10 cellular contexts compared by ENCODE assay signal in genomic region chr9:131255731-131256197, GRCh38. TPM values are rescaled to one million over a fixed set of nuclear protein-coding genes. Genes with fewer than 3 reads are reported as not detected.
DNase-seq lines count a peak whose midpoint lies in the region; ATAC-seq, FAIRE-seq and TF ChIP-seq lines count a peak whose summit lies in the region.
"Had no signal": no experiment of that assay in that cellular context is flagged by ENCODE, and none has a peak within 500 bp of the region (broad histone marks: within the 10 kb centered on the region; RNA-seq: fewer than 3 reads in every experiment).

No MANE protein-coding gene starts in this region.

- CTCF ChIA-PET in A673 (lab: Charles Lee) = interaction anchor here (0.6 to 1.3 kb wide), 3 partner anchors 75 to 117 kb away, joined by 3 to 5 read pairs (median 3); no protein-coding TSS in a partner anchor
- CTCF ChIA-PET in GM12878 (lab: Yijun Ruan, JAX) = interaction anchor here (0.6 to 11.0 kb wide), 6 partner anchors 17 to 78 kb away, joined by 3 to 151 read pairs (median 6); partner anchors contain the start of gene FAM78A

- FAIRE-seq in GM12878 (lab: Jason Lieb, UNC) = peak; percentile 54
- FAIRE-seq in pancreas (lab: Jason Lieb, UNC) = no peak

- ATAC-seq in HG02642 (IDR thresholded peaks at IDR 0.05; ENCODE audit: poor library complexity, unreplicated experiment) (peak; percentile 4), GM12878 (peak; percentile 7), pancreas (no peak), HG03565 (IDR thresholded peaks at IDR 0.05; ENCODE audit: unreplicated experiment) (no peak)

- H2AFZ ChIP-seq in GM12878 (ENCODE audit: control insufficient read depth, low read depth, low read length) = peak overlapping the region; percentile 84

- TF ChIP-seq CTCF in A673 (conservative IDR thresholded peaks at IDR 0.05; ENCODE audit: low read depth, low read length) = no peak
- TF ChIP-seq CTCF in GM12878 (IDR thresholded peaks at IDR 0.05 in 2 of 3, conservative IDR thresholded peaks at IDR 0.05 in 1 of 3; ENCODE audit: control insufficient read depth in 2 of 3, extremely low read depth in 1 of 3, insufficient read depth in 1 of 3, low read depth in 3 of 3, low read length in 3 of 3) = no peak
- no peak for TF ChIP-seq CTCF in tibial artery (IDR thresholded peaks at IDR 0.05)
- no peak for TF ChIP-seq CTCF in pancreas (IDR thresholded peaks at IDR 0.05)

- intact Hi-C loops in A673 (cut with micrococcal nuclease; ENCODE audit: unreplicated experiment) = no loop called here
- intact Hi-C loops in GM12878 (cut with micrococcal nuclease; ENCODE audit: unreplicated experiment) = loop anchor here (1.0 kb wide), 1 partner anchor 18 kb away; no protein-coding TSS in a partner anchor
- intact Hi-C loops in tibial artery (cut with DNase I; ENCODE audit: low total_unique reads) = no loop called here
- intact Hi-C loops in pancreas (cut with DNase I) = no loop called here

- POLR2A ChIA-PET in A673 (lab: Charles Lee; ENCODE audit: low non-redundant PET) = interaction anchor here (0.6 kb wide), 2 partner anchors 20 to 63 kb away, joined by 3 to 4 read pairs; no protein-coding TSS in a partner anchor
- POLR2A ChIA-PET in GM12878 (lab: Charles Lee) = interaction anchor here (0.6 to 13.4 kb wide), 6 partner anchors 8 to 379 kb away, joined by 3 to 267 read pairs (median 3); partner anchors contain the start of gene FAM78A

- in situ Hi-C loops in GM12878 (cut with MboI) = loop anchor here (25.0 kb wide), 2 partner anchors 1418 to 1882 kb away; partner anchors contain the start of genes C9orf78 and USP20

- TF ChIP-seq EP300 in GM12878 (IDR thresholded peaks at IDR 0.05; ENCODE audit: borderline replicate concordance in 1 of 2, control insufficient read depth in 1 of 2, low read depth in 2 of 2, low read length in 2 of 2) = no peak

- H3K27ac ChIP-seq in A673 (ENCODE audit: low read depth, low read length, poor library complexity, severe bottlenecking) = peak overlapping the region; percentile 94
- peak overlapping the region; percentile 98 for H3K27ac ChIP-seq in GM12878 (ENCODE audit: control insufficient read depth, insufficient read depth)
- peak overlapping the region; percentile 51 for H3K27ac ChIP-seq in muscle layer of duodenum (ENCODE audit: low read length)
- H3K27ac ChIP-seq in tibial artery = no peak overlapping the region
- peak overlapping the region in 2 of 4 donors; percentile 33 to 62 for H3K27ac ChIP-seq in pancreas

- peaks cover 43% of the 10 kb centered on the region for H3K4me1 ChIP-seq in A673 (ENCODE audit: insufficient read depth, low read length, poor library complexity, severe bottlenecking)
- peaks cover 48% of the 10 kb centered on the region for H3K4me1 ChIP-seq in GM12878 (ENCODE audit: control insufficient read depth, insufficient read depth, low read length)
- H3K4me1 ChIP-seq in muscle layer of duodenum (ENCODE audit: control insufficient read depth in 1 of 2, insufficient read depth in 2 of 2, low read length in 2 of 2) = peaks cover 4 to 8% of the 10 kb centered on the region in 2 donors
- peaks cover 0 to 6% (median 2%) of the 10 kb centered on the region in 4 donors for H3K4me1 ChIP-seq in tibial artery
- peaks cover 0 to 2% (median 0%) of the 10 kb centered on the region in 3 donors for H3K4me1 ChIP-seq in pancreas
- H3K4me1 ChIP-seq: HAP-1 had no signal

- H3K27me3 ChIP-seq in A673 (replicated peaks; ENCODE audit: insufficient read depth, low read depth, low read length, poor library complexity) = no peaks in the 10 kb centered on the region
- H3K27me3 ChIP-seq in GM12878 (replicated peaks in 1 of 2; ENCODE audit: control insufficient read depth in 2 of 2, insufficient read depth in 2 of 2, low read length in 1 of 2) = no peaks in the 10 kb centered on the region
- H3K27me3 ChIP-seq in muscle layer of duodenum (ENCODE audit: low read depth, low read length) = no peaks in the 10 kb centered on the region
- H3K27me3 ChIP-seq in tibial artery = no peaks in the 10 kb centered on the region
- H3K27me3 ChIP-seq in pancreas = no peaks in the 10 kb centered on the region

- DNase-seq in A673 (ENCODE audit: low spot score) (no peak), GM12878 (ENCODE audit: low read depth, low spot score) (no peak), tibial artery (no peak), pancreas (no peak)
- DNase-seq in stimulated activated CD4-positive, alpha-beta T cell treated with anti-CD3 and anti-CD28 coated beads, Interleukin-4, amount 100 ng/mL, for 1 hour = no peak
- DNase-seq: NCI-H1417 treated with DMSO at 0.1 percent for 48 hours had no signal

- TSS peak; percentile 94 for BruUV-seq in A673 (replicated peaks; lab: Mats Ljungman, UMichigan)
- BruUV-seq in GM12878 (replicated peaks; lab: Mats Ljungman, UMichigan) = TSS peak; percentile 69

- peaks cover 8% of the 10 kb centered on the region for H3K79me2 ChIP-seq in GM12878 (ENCODE audit: control insufficient read depth, insufficient read depth, low read length)

- H3K9ac ChIP-seq in GM12878 (ENCODE audit: control insufficient read depth, insufficient read depth, low read length) = peak overlapping the region; percentile 65

- H3K36me3 ChIP-seq in A673 (ENCODE audit: insufficient read depth, low read length, poor library complexity, severe bottlenecking) (no peaks in the 10 kb centered on the region), GM12878 (ENCODE audit: control insufficient read depth in 2 of 2, insufficient read depth in 2 of 2, low read length in 1 of 2) (peaks cover 14 to 20% of the 10 kb centered on the region in 2 experiments), muscle layer of duodenum (ENCODE audit: control insufficient read depth in 1 of 2, insufficient read depth in 2 of 2, low read length in 2 of 2) (peaks cover under 1 to 3% of the 10 kb centered on the region in 2 donors), tibial artery (peaks cover 0 to 5% (median 4%) of the 10 kb centered on the region in 3 donors), pancreas (no peaks in the 10 kb centered on the region)

- no peaks in the 10 kb centered on the region for H3K9me3 ChIP-seq in A673 (ENCODE audit: low read depth, low read length, poor library complexity, severe bottlenecking)
- no peaks in the 10 kb centered on the region for H3K9me3 ChIP-seq in GM12878 (replicated peaks; ENCODE audit: control insufficient read depth, insufficient read depth, low read length)
- no peaks in the 10 kb centered on the region for H3K9me3 ChIP-seq in muscle layer of duodenum (ENCODE audit: control insufficient read depth in 1 of 2, low read length in 2 of 2)
- H3K9me3 ChIP-seq in tibial artery = no peaks in the 10 kb centered on the region
- no peaks in the 10 kb centered on the region for H3K9me3 ChIP-seq in pancreas
- H3K9me3 ChIP-seq: HAP-1 had no signal

- H4K20me1 ChIP-seq in GM12878 (ENCODE audit: control insufficient read depth, insufficient read depth) = no peaks in the 10 kb centered on the region

- H3K4me3 ChIP-seq in A673 (ENCODE audit: low read depth, low read length, poor library complexity, severe bottlenecking) = no peak overlapping the region
- H3K4me3 ChIP-seq in GM12878 = peak overlapping the region; percentile 29; the same call in 1 of the 2 replicates
- peak overlapping the region in 1 of 2 donors; percentile 39 for H3K4me3 ChIP-seq in muscle layer of duodenum (ENCODE audit: low read depth in 1 of 2, low read length in 2 of 2)
- no peak overlapping the region for H3K4me3 ChIP-seq in tibial artery
- no peak overlapping the region for H3K4me3 ChIP-seq in pancreas
- H3K4me3 ChIP-seq: HAP-1 had no signal

- no peak for TF ChIP-seq RAD21 in GM12878 (IDR thresholded peaks at IDR 0.05; ENCODE audit: insufficient read depth, low read depth, low read length)

- TF ChIP-seq POLR2A in GM12878 (IDR thresholded peaks at IDR 0.05; ENCODE audit: low read depth, low read length) = no peak

- SMC1A ChIA-PET in GM12878 (lab: Charles Lee; ENCODE audit: uncharacterized antibody, unreplicated experiment) = interaction anchor here (1.0 to 7.8 kb wide), 5 partner anchors 9 to 78 kb away, joined by 3 to 154 read pairs (median 3); partner anchors contain the start of gene FAM78A

- peak overlapping the region; percentile 92 for H3K4me2 ChIP-seq in GM12878 (ENCODE audit: control insufficient read depth, insufficient read depth)

- RAD21 ChIA-PET in GM12878 (lab: Charles Lee; ENCODE audit: unreplicated experiment) = interaction anchor here (0.6 to 9.6 kb wide), 5 partner anchors 8 to 131 kb away, joined by 3 to 181 read pairs (median 6); partner anchors contain the start of gene FAM78A

- under 1% methylated on average over 7 of the region's 7 CpGs for WGBS in GM12878 (ENCODE audit: insufficient coverage, insufficient replicate concordance, low lambda C conversion rate, missing lambda C conversion rate)
- WGBS in pancreas, 2 donors = 75 to 91% methylated on average over 7 of the region's 7 CpGs

RNA-seq across cellular contexts. Expression of gene FAM78A, which starts 20.5 kb away (rescaled TPM):
- 0.84 and 1.7 TPM in 2 replicates for total RNA-seq in A673 (2021)
- total RNA-seq in GM12878 (2013; cell fraction: nucleolus; rRNA removed) = 21.7 and 24.1 TPM in 2 replicates
- total RNA-seq in GM12878 (2014; rRNA removed) = 19.2 and 20.1 TPM in 2 replicates
- total RNA-seq in GM12878 (2014; rRNA removed; fragmentation: Illumina TruSeq; extraction: Trizol) = 10.5 and 11.0 TPM in 2 replicates
- 25.1 and 25.4 TPM in 2 replicates for total RNA-seq in GM12878 (2021)
- 4.4 TPM for polyA plus RNA-seq in GM12878 (2011; ENCODE audit: low read depth)
- 13.7 and 32.5 TPM in 2 replicates for polyA plus RNA-seq in GM12878 (2011; rRNA removed)
- 31.2 and 49.8 TPM in 2 replicates for polyA plus RNA-seq in GM12878 (2011; cell fraction: cytosol; rRNA removed)
- 42.4 and 44.6 TPM in 2 replicates for polyA plus RNA-seq in GM12878 (2011; cell fraction: nucleus; rRNA removed)
- 14.3 and 17.2 TPM in 2 replicates for polyA plus RNA-seq in GM12878 (2012)
- polyA plus RNA-seq in GM12878 (2014; fragmentation: Illumina TruSeq; extraction: Trizol) = 5.4 and 13.4 TPM in 2 replicates
- polyA plus RNA-seq in GM12878 (2014; fragmentation: Nextera tagmentation; extraction: Ambion mirVana) = under 1 TPM; 0.18 to 0.66 TPM
- 19.4 and 23.5 TPM in 2 replicates for polyA plus RNA-seq in GM12878 (2014; rRNA removed)
- 10 to 100 TPM in 1 of 2 experiments, 1 to 10 TPM in 1; 6.7 to 10.1 TPM for polyA plus RNA-seq in GM12878 (2016; fragmentation: Nextera tagmentation; extraction: Ambion mirVana)
- polyA minus RNA-seq in GM12878 (2011; rRNA and poly(A)+ RNA removed) = 21.5 and 25.7 TPM in 2 replicates
- polyA minus RNA-seq in GM12878 (2011; cell fraction: cytosol; rRNA and poly(A)+ RNA removed) = 19.4 and 22.6 TPM in 2 replicates
- 7.4 and 15.1 TPM in 2 replicates for polyA minus RNA-seq in GM12878 (2011; cell fraction: nucleus; rRNA and poly(A)+ RNA removed)
- 1 to 10 TPM in 3 of 6 donors, under 1 TPM in 3; 0.37 to 3.9 (median 0.93) TPM for total RNA-seq in pancreas
- under 1 TPM; 0.45 to 0.76 TPM for polyA plus RNA-seq in pancreas

RNA-seq across cellular contexts. Expression of gene PLPP7, which starts 33.8 kb away (rescaled TPM):
- not detected in 2 replicates for total RNA-seq in A673 (2021)
- total RNA-seq in GM12878 (2013; cell fraction: nucleolus; rRNA removed) = not detected in 2 replicates
- total RNA-seq in GM12878 (2014; rRNA removed) = 0.38 and 0.40 TPM in 2 replicates
- total RNA-seq in GM12878 (2014; rRNA removed; fragmentation: Illumina TruSeq; extraction: Trizol) = 0.09 and 0.31 TPM in 2 replicates
- total RNA-seq in GM12878 (2021) = 0.72 and 0.97 TPM in 2 replicates
- 0.28 TPM for polyA plus RNA-seq in GM12878 (2011; ENCODE audit: low read depth)
- not detected in 2 replicates for polyA plus RNA-seq in GM12878 (2011; rRNA removed)
- not detected in 2 replicates for polyA plus RNA-seq in GM12878 (2011; cell fraction: cytosol; rRNA removed)
- not detected in 2 replicates for polyA plus RNA-seq in GM12878 (2011; cell fraction: nucleus; rRNA removed)
- polyA plus RNA-seq in GM12878 (2012) = 0.37 and 0.38 TPM in 2 replicates
- not detected in 2 replicates for polyA plus RNA-seq in GM12878 (2014; fragmentation: Illumina TruSeq; extraction: Trizol)
- under 1 TPM in 1 of 2 experiments, not detected in 1; 0.05 TPM for polyA plus RNA-seq in GM12878 (2014; fragmentation: Nextera tagmentation; extraction: Ambion mirVana)
- polyA plus RNA-seq in GM12878 (2014; rRNA removed) = 0.12 and 0.25 TPM in 2 replicates
- 1 to 10 TPM in 1 of 2 experiments, under 1 TPM in 1; 0.68 to 1.0 TPM for polyA plus RNA-seq in GM12878 (2016; fragmentation: Nextera tagmentation; extraction: Ambion mirVana)
- not detected in 2 replicates for polyA minus RNA-seq in GM12878 (2011; rRNA and poly(A)+ RNA removed)
- polyA minus RNA-seq in GM12878 (2011; cell fraction: cytosol; rRNA and poly(A)+ RNA removed) = not detected in 2 replicates
- polyA minus RNA-seq in GM12878 (2011; cell fraction: nucleus; rRNA and poly(A)+ RNA removed) = not detected in 2 replicates
- total RNA-seq in pancreas = 1 to 10 TPM in 4 of 6 donors, under 1 TPM in 2; 0.38 to 2.0 (median 1.3) TPM
- 1 to 10 TPM in 1 of 2 donors, under 1 TPM in 1; 0.94 to 2.5 TPM for polyA plus RNA-seq in pancreas

Comparison
In these comparisons a context has a peak if more than half of its experiments do, and no peak if none do; other contexts are left out.
1. H3K27ac ChIP-seq: peak in A673 (single experiment), GM12878 (single experiment) and muscle layer of duodenum (single experiment); none in tibial artery (0 of 2).
2. ATAC-seq: peak in HG02642 (single experiment) and GM12878 (single experiment); none in pancreas (0 of 4) and HG03565 (single experiment).